Comparison of ENCODE assay signal across 8 cellular contexts in the genomic region with DNA sequence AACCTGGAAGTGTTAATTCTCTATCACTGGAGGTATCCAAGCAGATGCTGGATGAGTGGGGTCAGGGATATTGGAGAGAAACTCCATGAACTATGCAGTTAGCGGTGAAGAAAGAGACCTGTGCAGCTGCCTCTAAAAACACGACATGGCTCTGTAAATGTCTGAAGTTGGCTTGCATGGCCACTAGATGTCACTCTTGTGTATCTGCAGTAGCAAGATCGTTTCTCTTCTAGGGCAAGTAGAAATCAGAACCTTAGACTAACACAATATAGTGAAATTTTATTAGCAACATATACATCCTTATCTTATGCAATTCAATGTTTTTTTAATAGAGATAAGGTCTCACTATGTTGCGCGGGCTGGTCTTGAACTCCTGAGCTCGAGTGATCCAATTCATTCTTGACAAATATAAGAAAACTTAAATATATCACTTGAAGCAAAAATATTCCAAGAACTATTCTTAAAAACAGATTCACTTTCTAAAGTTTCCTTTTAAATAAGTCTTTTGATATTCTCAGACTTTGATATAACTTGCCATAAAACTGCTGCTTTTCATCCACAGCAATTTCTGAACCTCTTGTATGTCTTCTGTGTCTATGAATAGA. TPM values are rescaled to one million over a fixed set of nuclear protein-coding genes. Genes with fewer than 3 reads are reported as not detected.
A peak's percentile ranks its signal among the peaks of the same experiment; 100 is the strongest.
DNase-seq lines count a peak whose midpoint lies in the region; ATAC-seq and TF ChIP-seq lines count a peak whose summit lies in the region.

No MANE protein-coding gene starts in this region.

- no peak overlapping the region for H3K27ac Mint-ChIP-seq in T-helper 17 cell
- H3K27ac Mint-ChIP-seq in stimulated activated effector memory CD8-positive, alpha-beta T cell treated with anti-CD3 and anti-CD28 coated beads, Interleukin-12 subunit alpha, Interleukin-12 subunit beta, amount 100 ng/mL, for 72 hours = no peak overlapping the region

- no peaks in the 10 kb centered on the region for H3K36me3 ChIP-seq in ACC112 (ENCODE audit: insufficient read depth, low read length)
- H3K36me3 ChIP-seq in left lung = no peaks in the 10 kb centered on the region

- DNase-seq in GM12864 (ENCODE audit: low read depth) (peak; percentile 49), NCI-H1694 (lab: John Stamatoyannopoulos, UW) (peak; percentile 87), T-helper 17 cell (peak in 1 of 3 donors; percentile 27), choroid plexus epithelial cell (ENCODE audit: low read depth) (peak; percentile 93), left lung (no peak)
- no peak for DNase-seq in stimulated activated effector memory CD8-positive, alpha-beta T cell treated with anti-CD3 and anti-CD28 coated beads, Interleukin-12 subunit alpha, Interleukin-12 subunit beta, amount 100 ng/mL, for 72 hours (ENCODE audit: low spot score in 2 of 2)

- H3K27me3 ChIP-seq in ACC112 (ENCODE audit: insufficient read depth, low read length) (no peaks in the 10 kb centered on the region), left lung (no peaks in the 10 kb centered on the region)

- peak overlapping the region; percentile 83 for H2AFZ ChIP-seq in ACC112 (ENCODE audit: low read length, unreplicated experiment)

- intact Hi-C loops in left lung (cut with DNase I) = no loop called here

- no peaks in the 10 kb centered on the region for H3K9me3 Mint-ChIP-seq in stimulated activated effector memory CD8-positive, alpha-beta T cell treated with anti-CD3 and anti-CD28 coated beads, Interleukin-12 subunit alpha, Interleukin-12 subunit beta, amount 100 ng/mL, for 72 hours

- no peak overlapping the region for H3K4me3 Mint-ChIP-seq in T-helper 17 cell
- H3K4me3 Mint-ChIP-seq in stimulated activated effector memory CD8-positive, alpha-beta T cell treated with anti-CD3 and anti-CD28 coated beads, Interleukin-12 subunit alpha, Interleukin-12 subunit beta, amount 100 ng/mL, for 72 hours = no peak overlapping the region

- H3K36me3 Mint-ChIP-seq in T-helper 17 cell (ENCODE audit: low read depth) = no peaks in the 10 kb centered on the region
- H3K36me3 Mint-ChIP-seq in stimulated activated effector memory CD8-positive, alpha-beta T cell treated with anti-CD3 and anti-CD28 coated beads, Interleukin-12 subunit alpha, Interleukin-12 subunit beta, amount 100 ng/mL, for 72 hours = no peaks in the 10 kb centered on the region

- H3K4me1 Mint-ChIP-seq in T-helper 17 cell = peaks cover 6% of the 10 kb centered on the region
- no peaks in the 10 kb centered on the region for H3K4me1 Mint-ChIP-seq in stimulated activated effector memory CD8-positive, alpha-beta T cell treated with anti-CD3 and anti-CD28 coated beads, Interleukin-12 subunit alpha, Interleukin-12 subunit beta, amount 100 ng/mL, for 72 hours

- TF ChIP-seq CTCF in GM12864 (IDR thresholded peaks at IDR 0.05; ENCODE audit: low read depth, low read length, missing control alignments) (peak; percentile 84), choroid plexus epithelial cell (conservative IDR thresholded peaks at IDR 0.05; ENCODE audit: low read depth, low read length) (peak; percentile 84), left lung (IDR thresholded peaks at IDR 0.05) (peak; percentile 65 to 86)

- peak overlapping the region; percentile 42; the same call in 1 of the 2 replicates for H3K4me3 ChIP-seq in ACC112 (ENCODE audit: low read depth, low read length)
- no peak overlapping the region for H3K4me3 ChIP-seq in GM12864 (ENCODE audit: low read depth, low read length)
- no peak overlapping the region for H3K4me3 ChIP-seq in choroid plexus epithelial cell (ENCODE audit: low read depth, low read length)
- H3K4me3 ChIP-seq in left lung = no peak overlapping the region

- H3K79me2 ChIP-seq in ACC112 (ENCODE audit: control insufficient read depth, insufficient read depth, low read length, unreplicated experiment) = no peaks in the 10 kb centered on the region

- peaks cover 31% of the 10 kb centered on the region for H3K27me3 Mint-ChIP-seq in T-helper 17 cell

- ATAC-seq in T-helper 17 cell (peak; percentile 84), left lung (peak; percentile 93), GM21717 (IDR thresholded peaks at IDR 0.05; ENCODE audit: unreplicated experiment) (no peak)
- ATAC-seq in stimulated activated effector memory CD8-positive, alpha-beta T cell treated with anti-CD3 and anti-CD28 coated beads, Interleukin-12 subunit alpha, Interleukin-12 subunit beta, amount 100 ng/mL, for 72 hours = peak; percentile 67

- H3K27ac ChIP-seq in ACC112 (ENCODE audit: low read depth, low read length) (no peak overlapping the region), left lung (no peak overlapping the region)

- H3K4me1 ChIP-seq in ACC112 (ENCODE audit: control insufficient read depth, insufficient read depth, low read length, unreplicated experiment) (peaks cover 24% of the 10 kb centered on the region), left lung (no peaks in the 10 kb centered on the region)

- H3K9me3 ChIP-seq in T-helper 17 cell (ENCODE audit: control insufficient read depth, low read length, poor library complexity, severe bottlenecking) (no peaks in the 10 kb centered on the region), left lung (no peaks in the 10 kb centered on the region)

RNA-seq across cellular contexts. Expression of a gene that starts 2.9 kb away (rescaled TPM):
- total RNA-seq in T-helper 17 cell = not detected
- under 1 TPM in 1 of 2 donors, not detected in 1; 0.32 TPM for total RNA-seq in left lung

RNA-seq across cellular contexts. Expression of a gene that starts 45.8 kb away (rescaled TPM):
- total RNA-seq in T-helper 17 cell = not detected
- total RNA-seq in left lung = 1 to 10 TPM; 5.4 to 6.8 TPM

RNA-seq across cellular contexts. Expression of a gene that starts 49.0 kb away (rescaled TPM):
- total RNA-seq in T-helper 17 cell (not detected), left lung (1 to 10 TPM; 3.1 TPM)

Comparison
In these comparisons a context has a peak if more than half of its experiments do, and no peak if none do; other contexts are left out.
1. DNase-seq: peak in GM12864 (single experiment), NCI-H1694 (single experiment) and choroid plexus epithelial cell (single experiment); none in left lung (0 of 2) and stimulated activated effector memory CD8-positive, alpha-beta T cell treated with anti-CD3 and anti-CD28 coated beads, Interleukin-12 subunit alpha, Interleukin-12 subunit beta, amount 100 ng/mL, for 72 hours (0 of 2).
2. RNA of a gene that starts 45.8 kb away (total RNA-seq): 5.4 to 6.8 TPM in left lung; not detected in T-helper 17 cell; every median in the first group is over 4 times any median in the second.
3. RNA of a gene that starts 49.0 kb away (total RNA-seq): 3.1 TPM in left lung; not detected in T-helper 17 cell; every median in the first group is over 4 times any median in the second.
4. Peak in every context shown above with its lines, with median percentiles within 50 percentile points of each other: CTCF ChIP-seq.